In genomic region chr16:69712277-69712676, GRCh38 we compare ENCODE assay signal across 1 cellular context.
TF ChIP-seq lines count a peak whose summit lies in the region.

No MANE protein-coding gene starts in this region.

TF ChIP-seq in HepG2, 621 proteins besides CTCF, POLR2A, EP300 and RAD21:
- TF ChIP-seq, protein P1, sequence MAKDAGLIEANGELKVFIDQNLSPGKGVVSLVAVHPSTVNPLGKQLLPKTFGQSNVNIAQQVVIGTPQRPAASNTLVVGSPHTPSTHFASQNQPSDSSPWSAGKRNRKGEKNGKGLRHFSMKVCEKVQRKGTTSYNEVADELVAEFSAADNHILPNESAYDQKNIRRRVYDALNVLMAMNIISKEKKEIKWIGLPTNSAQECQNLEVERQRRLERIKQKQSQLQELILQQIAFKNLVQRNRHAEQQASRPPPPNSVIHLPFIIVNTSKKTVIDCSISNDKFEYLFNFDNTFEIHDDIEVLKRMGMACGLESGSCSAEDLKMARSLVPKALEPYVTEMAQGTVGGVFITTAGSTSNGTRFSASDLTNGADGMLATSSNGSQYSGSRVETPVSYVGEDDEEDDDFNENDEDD (CRISPR knock-in tag; IDR thresholded peaks at IDR 0.05; ENCODE audit: borderline replicate concordance) = no peak
- peak; percentile 81 for TF ChIP-seq RBM22 (optimal IDR thresholded peaks at IDR 0.05; ENCODE audit: low read length)
- no peak for TF ChIP-seq SP140L (CRISPR knock-in tag; IDR thresholded peaks at IDR 0.05; ENCODE audit: borderline replicate concordance)
